In genomic region chr12:5222729-5223128, GRCh38 we compare ENCODE assay signal across 6 cellular contexts.
"Had no signal": no experiment of that assay in that cellular context is flagged by ENCODE, and none has a peak within 500 bp of the region (broad histone marks: within the 10 kb centered on the region; RNA-seq: fewer than 3 reads in every experiment).

No MANE protein-coding gene starts in this region.

- H3K4me3 ChIP-seq: GM23248 had no signal

- H3K27ac Mint-ChIP-seq: IgD-negative memory B cell had no signal

- H3K27me3 Mint-ChIP-seq: IgD-negative memory B cell had no signal

- H3K4me3 Mint-ChIP-seq: IgD-negative memory B cell had no signal

- H3K9ac ChIP-seq: GM23248, KMS-11 had no signal

- H3K36me3 Mint-ChIP-seq: IgD-negative memory B cell had no signal

- H3K4me1 Mint-ChIP-seq: IgD-negative memory B cell had no signal

- H3K4me2 ChIP-seq: KMS-11 had no signal

- DNase-seq: GM23248, HCEC 1CT, KBM-7 had no signal

- H3K27ac ChIP-seq: GM23248, KMS-11 had no signal

- FAIRE-seq: HTR-8/SVneo had no signal

- H2AFZ ChIP-seq: GM23248 had no signal
